2 cellular contexts compared by ENCODE assay signal in the genomic region with DNA sequence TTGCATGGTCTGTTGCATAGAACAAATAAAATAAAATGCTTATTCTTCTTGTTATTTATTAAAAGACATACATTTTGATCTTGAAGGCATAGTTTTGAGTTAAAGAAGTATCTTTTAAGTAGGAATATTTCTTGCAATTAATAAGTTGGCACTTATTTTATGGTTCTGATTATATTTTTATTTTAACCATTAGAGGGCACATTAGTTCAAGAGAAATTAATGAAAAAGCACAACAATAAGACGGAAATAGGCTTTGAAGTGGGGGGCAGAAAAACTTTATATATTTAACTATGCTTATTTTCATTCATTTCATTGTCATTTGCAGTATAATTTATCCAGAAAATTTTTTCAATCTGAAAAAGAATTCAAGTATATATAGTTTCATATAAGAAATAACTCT.
TF ChIP-seq lines count a peak whose summit lies in the region.

No MANE protein-coding gene starts in this region.

TF ChIP-seq in SK-N-SH, 30 proteins besides CTCF, POLR2A, EP300 and RAD21 (continued from another document):
- TF ChIP-seq, protein P1, sequence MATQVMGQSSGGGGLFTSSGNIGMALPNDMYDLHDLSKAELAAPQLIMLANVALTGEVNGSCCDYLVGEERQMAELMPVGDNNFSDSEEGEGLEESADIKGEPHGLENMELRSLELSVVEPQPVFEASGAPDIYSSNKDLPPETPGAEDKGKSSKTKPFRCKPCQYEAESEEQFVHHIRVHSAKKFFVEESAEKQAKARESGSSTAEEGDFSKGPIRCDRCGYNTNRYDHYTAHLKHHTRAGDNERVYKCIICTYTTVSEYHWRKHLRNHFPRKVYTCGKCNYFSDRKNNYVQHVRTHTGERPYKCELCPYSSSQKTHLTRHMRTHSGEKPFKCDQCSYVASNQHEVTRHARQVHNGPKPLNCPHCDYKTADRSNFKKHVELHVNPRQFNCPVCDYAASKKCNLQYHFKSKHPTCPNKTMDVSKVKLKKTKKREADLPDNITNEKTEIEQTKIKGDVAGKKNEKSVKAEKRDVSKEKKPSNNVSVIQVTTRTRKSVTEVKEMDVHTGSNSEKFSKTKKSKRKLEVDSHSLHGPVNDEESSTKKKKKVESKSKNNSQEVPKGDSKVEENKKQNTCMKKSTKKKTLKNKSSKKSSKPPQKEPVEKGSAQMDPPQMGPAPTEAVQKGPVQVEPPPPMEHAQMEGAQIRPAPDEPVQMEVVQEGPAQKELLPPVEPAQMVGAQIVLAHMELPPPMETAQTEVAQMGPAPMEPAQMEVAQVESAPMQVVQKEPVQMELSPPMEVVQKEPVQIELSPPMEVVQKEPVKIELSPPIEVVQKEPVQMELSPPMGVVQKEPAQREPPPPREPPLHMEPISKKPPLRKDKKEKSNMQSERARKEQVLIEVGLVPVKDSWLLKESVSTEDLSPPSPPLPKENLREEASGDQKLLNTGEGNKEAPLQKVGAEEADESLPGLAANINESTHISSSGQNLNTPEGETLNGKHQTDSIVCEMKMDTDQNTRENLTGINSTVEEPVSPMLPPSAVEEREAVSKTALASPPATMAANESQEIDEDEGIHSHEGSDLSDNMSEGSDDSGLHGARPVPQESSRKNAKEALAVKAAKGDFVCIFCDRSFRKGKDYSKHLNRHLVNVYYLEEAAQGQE (IDR thresholded peaks at IDR 0.05; ENCODE audit: low read depth, low read length) = no peak
- TF ChIP-seq POLR2AphosphoS5 (IDR thresholded peaks at IDR 0.05; ENCODE audit: low read depth, low read length) (no peak), TEAD4 (IDR thresholded peaks at IDR 0.05; ENCODE audit: borderline replicate concordance, insufficient read depth) (no peak), FOXJ3 (CRISPR knock-in tag; IDR thresholded peaks at IDR 0.05) (no peak), SMC3 (IDR thresholded peaks at IDR 0.05; ENCODE audit: low read depth, low read length) (no peak), FOXM1 (IDR thresholded peaks at IDR 0.05; ENCODE audit: low read depth) (no peak), GABPA (IDR thresholded peaks at IDR 0.05; ENCODE audit: low read depth) (no peak), SIN3A (IDR thresholded peaks at IDR 0.05; ENCODE audit: borderline replicate concordance, low read depth, low read length) (no peak), TCF12 (IDR thresholded peaks at IDR 0.05) (no peak)
TF ChIP-seq in SK-N-SH: peak in this region for 0.

TF ChIP-seq in SK-N-SH treated with all-trans-retinoic acid at 6 μM for 48 hours, 23 proteins besides CTCF, POLR2A, EP300 and RAD21:
- TF ChIP-seq, protein P2, sequence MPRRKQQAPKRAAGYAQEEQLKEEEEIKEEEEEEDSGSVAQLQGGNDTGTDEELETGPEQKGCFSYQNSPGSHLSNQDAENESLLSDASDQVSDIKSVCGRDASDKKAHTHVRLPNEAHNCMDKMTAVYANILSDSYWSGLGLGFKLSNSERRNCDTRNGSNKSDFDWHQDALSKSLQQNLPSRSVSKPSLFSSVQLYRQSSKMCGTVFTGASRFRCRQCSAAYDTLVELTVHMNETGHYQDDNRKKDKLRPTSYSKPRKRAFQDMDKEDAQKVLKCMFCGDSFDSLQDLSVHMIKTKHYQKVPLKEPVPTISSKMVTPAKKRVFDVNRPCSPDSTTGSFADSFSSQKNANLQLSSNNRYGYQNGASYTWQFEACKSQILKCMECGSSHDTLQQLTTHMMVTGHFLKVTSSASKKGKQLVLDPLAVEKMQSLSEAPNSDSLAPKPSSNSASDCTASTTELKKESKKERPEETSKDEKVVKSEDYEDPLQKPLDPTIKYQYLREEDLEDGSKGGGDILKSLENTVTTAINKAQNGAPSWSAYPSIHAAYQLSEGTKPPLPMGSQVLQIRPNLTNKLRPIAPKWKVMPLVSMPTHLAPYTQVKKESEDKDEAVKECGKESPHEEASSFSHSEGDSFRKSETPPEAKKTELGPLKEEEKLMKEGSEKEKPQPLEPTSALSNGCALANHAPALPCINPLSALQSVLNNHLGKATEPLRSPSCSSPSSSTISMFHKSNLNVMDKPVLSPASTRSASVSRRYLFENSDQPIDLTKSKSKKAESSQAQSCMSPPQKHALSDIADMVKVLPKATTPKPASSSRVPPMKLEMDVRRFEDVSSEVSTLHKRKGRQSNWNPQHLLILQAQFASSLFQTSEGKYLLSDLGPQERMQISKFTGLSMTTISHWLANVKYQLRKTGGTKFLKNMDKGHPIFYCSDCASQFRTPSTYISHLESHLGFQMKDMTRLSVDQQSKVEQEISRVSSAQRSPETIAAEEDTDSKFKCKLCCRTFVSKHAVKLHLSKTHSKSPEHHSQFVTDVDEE (CRISPR knock-in tag; IDR thresholded peaks at IDR 0.05) = no peak
- TF ChIP-seq GLIS3 (CRISPR knock-in tag; IDR thresholded peaks at IDR 0.05) (no peak), ARNTL (CRISPR knock-in tag; IDR thresholded peaks at IDR 0.05; ENCODE audit: borderline replicate concordance, low read depth) (no peak), TCF4 (CRISPR knock-in tag; IDR thresholded peaks at IDR 0.05; ENCODE audit: borderline replicate concordance) (no peak)
